Comparison of ENCODE assay signal across 14 cellular contexts in genomic region chr17:31492206-31492605, GRCh38.
DNase-seq lines count a peak whose midpoint lies in the region; ATAC-seq and TF ChIP-seq lines count a peak whose summit lies in the region.
"Had no signal": no experiment of that assay in that cellular context is flagged by ENCODE, and none has a peak within 500 bp of the region (broad histone marks: within the 10 kb centered on the region; RNA-seq: fewer than 3 reads in every experiment).

No MANE protein-coding gene starts in this region.

- H3K4me3 ChIP-seq in GM12864 (ENCODE audit: low read depth, low read length) (no peak overlapping the region), adrenal gland (no peak overlapping the region)
- H3K4me3 ChIP-seq: gastrocnemius medialis, smooth muscle cell had no signal

- WGBS in adrenal gland, 4 donors: 93 to 100% (median 98%) methylated on average over 1 to 5 of the region's 5 CpGs

- H3K27ac Mint-ChIP-seq in CD14-positive monocyte: peak overlapping the region; percentile 96 to 99 (median 98)
- peak overlapping the region; percentile 97 for H3K27ac Mint-ChIP-seq in activated naive CD8-positive, alpha-beta T cell treated with anti-CD3 and anti-CD28 coated beads, Interleukin-2, amount 10 ng/mL, durations not matched to agents 7 days and 5 days
- peak overlapping the region; percentile 94 to 96 for H3K27ac Mint-ChIP-seq in natural killer cell treated with Interleukin-12 subunit alpha and Interleukin-12 subunit beta and Interleukin-15 and Interleukin-18, amount 100 ng/mL, for 72 hours

- ATAC-seq in activated naive CD8-positive, alpha-beta T cell treated with anti-CD3 and anti-CD28 coated beads, Interleukin-2, amount 10 ng/mL, durations not matched to agents 7 days and 5 days (ENCODE audit: low read depth): no peak
- no peak for ATAC-seq in natural killer cell treated with Interleukin-12 subunit alpha and Interleukin-12 subunit beta and Interleukin-15 and Interleukin-18, amount 100 ng/mL, for 72 hours
- ATAC-seq in HG02678 (IDR thresholded peaks at IDR 0.05; ENCODE audit: unreplicated experiment): no peak
- no peak for ATAC-seq in GM19023 (IDR thresholded peaks at IDR 0.05; ENCODE audit: unreplicated experiment)
- ATAC-seq: activated CD4-positive, CD25-positive, alpha-beta regulatory T cell treated with anti-CD3 and anti-CD28 coated beads, Interleukin-2, amount 50 U/mL, for 24 hours; gastrocnemius medialis had no signal

- TF ChIP-seq CTCF in CD14-positive monocyte (IDR thresholded peaks at IDR 0.05) (no peak), GM12864 (IDR thresholded peaks at IDR 0.05; ENCODE audit: low read depth, low read length, missing control alignments) (peak; percentile 1), adrenal gland (IDR thresholded peaks at IDR 0.05) (no peak)

- peak overlapping the region in 1 of 2 donors; percentile 21 for H3K4me3 Mint-ChIP-seq in CD14-positive monocyte
- H3K4me3 Mint-ChIP-seq in activated naive CD8-positive, alpha-beta T cell treated with anti-CD3 and anti-CD28 coated beads, Interleukin-2, amount 10 ng/mL, durations not matched to agents 7 days and 5 days: peak overlapping the region; percentile 45
- peak overlapping the region; percentile 75 for H3K4me3 Mint-ChIP-seq in natural killer cell treated with Interleukin-12 subunit alpha and Interleukin-12 subunit beta and Interleukin-15 and Interleukin-18, amount 100 ng/mL, for 72 hours

- H3K36me3 ChIP-seq in adrenal gland (replicated peaks in 1 of 2): no peaks in the 10 kb centered on the region
- H3K36me3 ChIP-seq: BE2C, gastrocnemius medialis had no signal

- peaks cover 15 to 16% of the 10 kb centered on the region in 2 donors for H3K36me3 Mint-ChIP-seq in CD14-positive monocyte
- H3K36me3 Mint-ChIP-seq in activated naive CD8-positive, alpha-beta T cell treated with anti-CD3 and anti-CD28 coated beads, Interleukin-2, amount 10 ng/mL, durations not matched to agents 7 days and 5 days: peaks cover 2% of the 10 kb centered on the region
- H3K36me3 Mint-ChIP-seq in natural killer cell treated with Interleukin-12 subunit alpha and Interleukin-12 subunit beta and Interleukin-15 and Interleukin-18, amount 100 ng/mL, for 72 hours: no peaks in the 10 kb centered on the region

- no peaks in the 10 kb centered on the region for H3K27me3 ChIP-seq in adrenal gland

- no peaks in the 10 kb centered on the region for H3K9me3 ChIP-seq in adrenal gland (replicated peaks in 1 of 3)
- H3K9me3 ChIP-seq: BE2C, gastrocnemius medialis had no signal

- H3K27me3 Mint-ChIP-seq in CD14-positive monocyte (ENCODE audit: low read depth in 3 of 3): peaks cover 11 to 19% (median 13%) of the 10 kb centered on the region in 3 donors
- no peaks in the 10 kb centered on the region for H3K27me3 Mint-ChIP-seq in activated naive CD8-positive, alpha-beta T cell treated with anti-CD3 and anti-CD28 coated beads, Interleukin-2, amount 10 ng/mL, durations not matched to agents 7 days and 5 days
- H3K27me3 Mint-ChIP-seq in natural killer cell treated with Interleukin-12 subunit alpha and Interleukin-12 subunit beta and Interleukin-15 and Interleukin-18, amount 100 ng/mL, for 72 hours: no peaks in the 10 kb centered on the region

- POLR2A ChIA-PET in activated naive CD8-positive, alpha-beta T cell treated with anti-CD3 and anti-CD28 coated beads, Interleukin-2, amount 10 ng/mL, durations not matched to agents 7 days and 5 days (lab: Charles Lee): interaction anchor here (1.0 to 11.1 kb wide), 4 partner anchors 10 to 25 kb away, joined by 3 to 208 read pairs (median 10); no protein-coding TSS in a partner anchor

- H3K27ac ChIP-seq in adrenal gland: no peak overlapping the region
- H3K27ac ChIP-seq: gastrocnemius medialis had no signal

- TF ChIP-seq POLR2A in adrenal gland (IDR thresholded peaks at IDR 0.05): no peak

- H3K4me1 ChIP-seq in adrenal gland (replicated peaks in 1 of 2): peaks cover 10 to 21% of the 10 kb centered on the region in 2 donors
- H3K4me1 ChIP-seq: BE2C had no signal

- intact Hi-C loops in CD14-positive monocyte (cut with micrococcal nuclease): loop anchor here in 1 of 2 donors (5.0 to 10.0 kb wide), 3 partner anchors 93 to 540 kb away; partner anchors contain the start of gene EVI2B
- intact Hi-C loops in adrenal gland (cut with DNase I): no loop called here

- peaks cover 71% of the 10 kb centered on the region for H3K4me1 Mint-ChIP-seq in CD14-positive monocyte
- H3K4me1 Mint-ChIP-seq in activated naive CD8-positive, alpha-beta T cell treated with anti-CD3 and anti-CD28 coated beads, Interleukin-2, amount 10 ng/mL, durations not matched to agents 7 days and 5 days: peaks cover 69% of the 10 kb centered on the region
- peaks cover 69 to 72% of the 10 kb centered on the region in 2 donors for H3K4me1 Mint-ChIP-seq in natural killer cell treated with Interleukin-12 subunit alpha and Interleukin-12 subunit beta and Interleukin-15 and Interleukin-18, amount 100 ng/mL, for 72 hours (ENCODE audit: low read depth in 2 of 2)

- DNase-seq in CD14-positive monocyte (ENCODE audit: low spot score) (peak; percentile 28), GM12864 (ENCODE audit: low read depth) (no peak), adrenal gland (no peak), NCI-H748 (lab: John Stamatoyannopoulos, UW; ENCODE audit: unreplicated experiment) (no peak)
- no peak for DNase-seq in activated naive CD8-positive, alpha-beta T cell treated with anti-CD3 and anti-CD28 coated beads, Interleukin-2, amount 10 ng/mL, durations not matched to agents 7 days and 5 days
- DNase-seq in natural killer cell treated with Interleukin-12 subunit alpha and Interleukin-12 subunit beta and Interleukin-15 and Interleukin-18, amount 100 ng/mL, for 72 hours (ENCODE audit: low spot score): no peak
- DNase-seq: BE2C, gastrocnemius medialis, Kasumi-1, NCI-H1694 had no signal

- H3K9me3 Mint-ChIP-seq in CD14-positive monocyte: no peaks in the 10 kb centered on the region
- no peaks in the 10 kb centered on the region for H3K9me3 Mint-ChIP-seq in activated naive CD8-positive, alpha-beta T cell treated with anti-CD3 and anti-CD28 coated beads, Interleukin-2, amount 10 ng/mL, durations not matched to agents 7 days and 5 days
- H3K9me3 Mint-ChIP-seq in natural killer cell treated with Interleukin-12 subunit alpha and Interleukin-12 subunit beta and Interleukin-15 and Interleukin-18, amount 100 ng/mL, for 72 hours: no peaks in the 10 kb centered on the region
